20 cellular contexts compared by ENCODE assay signal in genomic region chr3:1561397-1561796, GRCh38.
"Had no signal": no experiment of that assay in that cellular context is flagged by ENCODE, and none has a peak within 500 bp of the region (broad histone marks: within the 10 kb centered on the region; RNA-seq: fewer than 3 reads in every experiment).

No MANE protein-coding gene starts in this region.

- H3K36me3 ChIP-seq: esophagus muscularis mucosa, gastrocnemius medialis, heart right ventricle, left lung, lower lobe of right lung had no signal

- H3K9me3 ChIP-seq: esophagus muscularis mucosa, gastrocnemius medialis, lower lobe of right lung, mucosa of descending colon had no signal

- H3K27me3 ChIP-seq: dorsolateral prefrontal cortex, esophagus muscularis mucosa, foreskin keratinocyte, gastrocnemius medialis, heart right ventricle, left lung had no signal

- DNase-seq: dermis blood vessel endothelial cell; effector CD4-positive, alpha-beta T cell; effector memory CD4-positive, alpha-beta T cell; foreskin keratinocyte; gastrocnemius medialis; glutamatergic neuron; head of caudate nucleus; heart right ventricle; hippocampal formation; left cardiac atrium; left lung; left ventricle myocardium superior; lower lobe of right lung; mesenchymal stem cell; mucosa of descending colon; naive B cell; naive thymus-derived CD8-positive, alpha-beta T cell had no signal

- H3K4me3 ChIP-seq: coronary artery, dorsolateral prefrontal cortex, esophagus muscularis mucosa, gastrocnemius medialis, heart right ventricle, left lung, lower lobe of right lung, mucosa of descending colon had no signal

- H3K27ac ChIP-seq: coronary artery, dorsolateral prefrontal cortex, esophagus muscularis mucosa, foreskin keratinocyte, gastrocnemius medialis, heart right ventricle, left lung, lower lobe of right lung had no signal

- H3K4me1 ChIP-seq: esophagus muscularis mucosa, foreskin keratinocyte, gastrocnemius medialis, heart right ventricle, left lung, lower lobe of right lung had no signal
